Comparison of ENCODE assay signal across 27 cellular contexts in the genomic region with DNA sequence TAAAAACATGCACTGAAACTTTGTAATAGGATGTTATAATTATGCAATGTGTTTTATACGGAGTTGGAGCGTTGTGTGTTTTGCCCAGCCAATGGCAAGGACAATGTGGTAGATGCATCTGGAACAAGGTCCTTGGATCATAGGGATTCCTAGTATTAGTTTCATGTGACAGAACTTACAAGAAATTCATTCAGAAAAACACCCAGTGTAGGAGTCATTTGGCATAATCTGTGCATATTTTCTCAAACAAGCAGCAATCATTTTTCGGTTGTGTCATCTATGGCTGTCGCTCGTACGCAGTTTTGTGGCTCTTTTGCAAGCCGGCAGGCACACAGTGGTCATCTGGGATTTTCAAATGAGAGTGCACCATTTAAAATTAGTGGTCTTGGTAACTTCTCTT. TPM values are rescaled to one million over a fixed set of nuclear protein-coding genes. Genes with fewer than 3 reads are reported as not detected.
DNase-seq lines count a peak whose midpoint lies in the region; ATAC-seq and TF ChIP-seq lines count a peak whose summit lies in the region.
"Had no signal": no experiment of that assay in that cellular context is flagged by ENCODE, and none has a peak within 500 bp of the region (broad histone marks: within the 10 kb centered on the region; RNA-seq: fewer than 3 reads in every experiment).

No MANE protein-coding gene starts in this region.

- intact Hi-C loops in body of pancreas (cut with DNase I), result no loop called here
- intact Hi-C loops in left ventricle myocardium inferior (cut with micrococcal nuclease), result no loop called here
- intact Hi-C loops in sigmoid colon (cut with DNase I), result no loop called here

- H3F3A ChIP-seq in smooth muscle cell (ENCODE audit: low read depth), result peaks cover 6% of the 10 kb centered on the region

- H3K27me3 ChIP-seq in body of pancreas (no peaks in the 10 kb centered on the region), left ventricle myocardium inferior (ENCODE audit: low read depth) (no peaks in the 10 kb centered on the region), sigmoid colon (no peaks in the 10 kb centered on the region), smooth muscle cell (ENCODE audit: low read depth) (peaks cover 3% of the 10 kb centered on the region)
- H3K27me3 ChIP-seq: ascending aorta; BLaER1 treated with 17β-estradiol and CSF1 and Interleukin-3, amounts not matched to agents 10 nM and 100 nM; upper lobe of left lung had no signal

- TF ChIP-seq POLR2A in body of pancreas (IDR thresholded peaks at IDR 0.05) (no peak), sigmoid colon (IDR thresholded peaks at IDR 0.05) (no peak)

- H3K9ac ChIP-seq in smooth muscle cell (ENCODE audit: low read depth), result no peak overlapping the region
- H3K9ac ChIP-seq: BLaER1 treated with 17β-estradiol and CSF1 and Interleukin-3, amounts not matched to agents 10 nM and 100 nM had no signal

- TF ChIP-seq EP300 in sigmoid colon (IDR thresholded peaks at IDR 0.05), result no peak

- H2AFZ ChIP-seq in smooth muscle cell (ENCODE audit: low read depth), result no peak overlapping the region

- no peak overlapping the region for H3K4me2 ChIP-seq in smooth muscle cell
- H3K4me2 ChIP-seq: A549 had no signal

- H3K4me1 ChIP-seq in body of pancreas, result no peaks in the 10 kb centered on the region
- peaks cover 10% of the 10 kb centered on the region for H3K4me1 ChIP-seq in left ventricle myocardium inferior
- H3K4me1 ChIP-seq in sigmoid colon, result peaks cover 0 to 20% (median 9%) of the 10 kb centered on the region in 4 donors
- H3K4me1 ChIP-seq in smooth muscle cell (ENCODE audit: low read depth), result peaks cover 16% of the 10 kb centered on the region
- H3K4me1 ChIP-seq: A549, ascending aorta, lower lobe of right lung, upper lobe of left lung had no signal

- no peak overlapping the region for H3K27ac ChIP-seq in body of pancreas
- peak overlapping the region; percentile 32 for H3K27ac ChIP-seq in left ventricle myocardium inferior (replicated peaks)
- H3K27ac ChIP-seq in sigmoid colon, result peak overlapping the region in 1 of 4 donors; percentile 39
- no peak overlapping the region for H3K27ac ChIP-seq in smooth muscle cell (ENCODE audit: low read depth)
- H3K27ac ChIP-seq: A549; BLaER1 treated with 17β-estradiol and CSF1 and Interleukin-3, amounts not matched to agents 10 nM and 100 nM; lower lobe of right lung; upper lobe of left lung had no signal

- H3K36me3 ChIP-seq in body of pancreas (replicated peaks in 1 of 2; ENCODE audit: insufficient read depth in 1 of 2, low read depth in 2 of 2) (no peaks in the 10 kb centered on the region), left ventricle myocardium inferior (no peaks in the 10 kb centered on the region), sigmoid colon (no peaks in the 10 kb centered on the region), smooth muscle cell (ENCODE audit: low read depth) (no peaks in the 10 kb centered on the region)
- H3K36me3 ChIP-seq: ascending aorta; BLaER1 treated with 17β-estradiol and CSF1 and Interleukin-3, amounts not matched to agents 10 nM and 100 nM; lower lobe of right lung; upper lobe of left lung had no signal

- TF ChIP-seq CTCF in AG10803 (conservative IDR thresholded peaks at IDR 0.05; ENCODE audit: low read length) (no peak), body of pancreas (IDR thresholded peaks at IDR 0.05) (no peak), left ventricle myocardium inferior (IDR thresholded peaks at IDR 0.05; ENCODE audit: borderline replicate concordance) (no peak), sigmoid colon (IDR thresholded peaks at IDR 0.05) (no peak), smooth muscle cell (IDR thresholded peaks at IDR 0.05; ENCODE audit: borderline replicate concordance, insufficient read depth, poor library complexity, severe bottlenecking) (no peak)

- no peak overlapping the region for H3K4me3 ChIP-seq in AG10803 (ENCODE audit: low read length)
- no peak overlapping the region for H3K4me3 ChIP-seq in body of pancreas
- peak overlapping the region; percentile 18 for H3K4me3 ChIP-seq in left ventricle myocardium inferior
- no peak overlapping the region for H3K4me3 ChIP-seq in sigmoid colon
- H3K4me3 ChIP-seq in smooth muscle cell, result no peak overlapping the region
- H3K4me3 ChIP-seq: A549; BLaER1 treated with 17β-estradiol and CSF1 and Interleukin-3, amounts not matched to agents 10 nM and 100 nM; K562; lower lobe of right lung; upper lobe of left lung had no signal

- 77 to 79% methylated on average over 7 of the region's 7 CpGs for WGBS in body of pancreas, 2 donors
- 90 to 91% methylated on average over 7 of the region's 7 CpGs for WGBS in sigmoid colon, 2 donors
- 83% methylated on average over 7 of the region's 7 CpGs for WGBS in smooth muscle cell (ENCODE audit: low lambda C conversion rate)

- no peaks in the 10 kb centered on the region for H3K79me2 ChIP-seq in smooth muscle cell (ENCODE audit: low read depth)

- ATAC-seq in body of pancreas, result peak; percentile 35
- no peak for ATAC-seq in esophagus mucosa
- ATAC-seq: A549; activated CD4-positive, CD25-positive, alpha-beta regulatory T cell treated with anti-CD3 and anti-CD28 coated beads, Interleukin-2, amount 50 U/mL, for 24 hours; HCT116; K562; lower lobe of right lung had no signal

- DNase-seq in AG10803 (ENCODE audit: low read depth), result peak; percentile 42
- DNase-seq in body of pancreas, result peak in 1 of 4 donors; percentile 10
- no peak for DNase-seq in left ventricle myocardium inferior
- DNase-seq in sigmoid colon, result peak; percentile 77
- no peak for DNase-seq in amniotic stem cell (lab: John Stamatoyannopoulos, UW)
- DNase-seq in anterior cingulate cortex (lab: John Stamatoyannopoulos, UW), result no peak
- DNase-seq in smooth muscle cell (lab: John Stamatoyannopoulos, UW; ENCODE audit: unreplicated experiment), result no peak
- DNase-seq: activated CD4-positive, alpha-beta T cell treated with anti-CD3 and anti-CD28 coated beads, Interleukin-2, amount 50 U/mL, for 48 hours; activated naive CD4-positive, alpha-beta T cell treated with anti-CD3 and anti-CD28 coated beads, Interleukin-2, amount 10 ng/mL, durations not matched to agents 7 days and 5 days; COR-L47; DMS53; kidney; lower lobe of right lung; NCI-H1417 treated with DMSO at 0.1 percent for 48 hours; NCI-H345; NCI-H774; nephron progenitor cell; T-helper 1 cell; upper lobe of left lung had no signal

- H3K9me3 ChIP-seq in body of pancreas, result no peaks in the 10 kb centered on the region
- no peaks in the 10 kb centered on the region for H3K9me3 ChIP-seq in left ventricle myocardium inferior (replicated peaks)
- no peaks in the 10 kb centered on the region for H3K9me3 ChIP-seq in sigmoid colon
- H3K9me3 ChIP-seq in smooth muscle cell (replicated peaks; ENCODE audit: low read depth), result no peaks in the 10 kb centered on the region
- H3K9me3 ChIP-seq: A549; ascending aorta; BLaER1 treated with 17β-estradiol and CSF1 and Interleukin-3, amounts not matched to agents 10 nM and 100 nM; lower lobe of right lung; upper lobe of left lung had no signal

- H4K20me1 ChIP-seq in smooth muscle cell (ENCODE audit: low read depth), result peaks cover 2% of the 10 kb centered on the region
- H4K20me1 ChIP-seq: BLaER1 treated with 17β-estradiol and CSF1 and Interleukin-3, amounts not matched to agents 10 nM and 100 nM had no signal

RNA-seq across cellular contexts. Expression of a gene that starts 19.8 kb away (rescaled TPM):
- total RNA-seq in body of pancreas, result 10 to 100 TPM; 10.4 to 25.7 TPM
- 9.8 TPM for total RNA-seq in left ventricle myocardium inferior
- 10 to 100 TPM in 2 of 4 donors, 1 to 10 TPM in 2; 4.6 to 42.1 (median 10.8) TPM for total RNA-seq in sigmoid colon
- 1 to 10 TPM in 2 of 3 donors, under 1 TPM in 1; 0.80 to 2.4 (median 1.4) TPM for polyA plus RNA-seq in sigmoid colon
- 18.2 and 35.1 TPM in 2 replicates for total RNA-seq in smooth muscle cell
- polyA plus RNA-seq in smooth muscle cell, result 6.2 and 17.0 TPM in 2 replicates
- 2.5 TPM for total RNA-seq in esophagus mucosa
- total RNA-seq: activated T-helper 1 cell treated with anti-CD3 and anti-CD28 coated beads, Interleukin-12 subunit alpha, Interleukin-12 subunit beta, Interleukin-2, Interleukin-4 antibody, amounts not matched to agents 30 ng/mL and 10 ng/mL and 1 ng/mL, durations not matched to agents 14 hours and 24 hours and 36 hours had no signal

Comparison
In these comparisons a context has a peak if more than half of its experiments do, and no peak if none do; other contexts are left out.
1. DNase-seq: peak in AG10803 (single experiment) and sigmoid colon (single experiment); none in left ventricle myocardium inferior (single experiment), amniotic stem cell (single experiment), anterior cingulate cortex (0 of 58) and smooth muscle cell (single experiment).